Comparison of ENCODE assay signal across 20 cellular contexts in the genomic region with DNA sequence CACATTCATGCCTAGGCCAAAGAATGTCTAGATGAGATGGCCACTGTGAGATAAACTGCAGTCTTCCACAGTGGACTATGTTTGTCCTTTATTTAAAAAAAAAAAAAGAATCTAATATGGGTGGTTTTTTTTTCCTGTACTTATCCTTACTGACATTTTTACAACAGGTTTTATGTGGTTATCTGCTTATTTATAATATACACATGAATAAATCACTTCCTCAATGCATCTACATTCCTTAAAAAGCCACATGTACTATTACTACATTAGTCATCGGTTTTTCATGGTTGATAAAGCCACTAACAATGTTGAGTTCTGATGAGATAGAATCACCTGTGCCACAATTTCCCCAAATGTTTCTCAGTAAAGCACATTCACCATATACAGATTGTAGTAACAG.
DNase-seq lines count a peak whose midpoint lies in the region; ATAC-seq and TF ChIP-seq lines count a peak whose summit lies in the region.
"Had no signal": no experiment of that assay in that cellular context is flagged by ENCODE, and none has a peak within 500 bp of the region (broad histone marks: within the 10 kb centered on the region; RNA-seq: fewer than 3 reads in every experiment).

No MANE protein-coding gene starts in this region.

- H2AFZ ChIP-seq in ACC112 (ENCODE audit: low read length, unreplicated experiment): peak overlapping the region; percentile 21

- H3K4me1 Mint-ChIP-seq in HFFc6 (ENCODE audit: low read depth): peaks cover 88% of the 10 kb centered on the region

- ATAC-seq in SK-N-SH treated with all-trans-retinoic acid at 6 μM for 48 hours: no peak; the same call in 2 of the 3 replicates
- ATAC-seq in GM19467 (IDR thresholded peaks at IDR 0.05; ENCODE audit: unreplicated experiment): no peak
- no peak for ATAC-seq in HG02852 (IDR thresholded peaks at IDR 0.05; ENCODE audit: unreplicated experiment)

- WGBS in lower leg skin, 2 donors: 73 to 81% methylated on average over 1 of the region's 1 CpG

- no peak overlapping the region for H3K4me3 Mint-ChIP-seq in HFFc6
- H3K4me3 Mint-ChIP-seq: activated naive CD8-positive, alpha-beta T cell treated with anti-CD3 and anti-CD28 coated beads, Interleukin-2, amount 10 ng/mL, durations not matched to agents 7 days and 5 days; activated T-helper 1 cell treated with anti-CD3 and anti-CD28 coated beads, Interleukin-12 subunit alpha, Interleukin-12 subunit beta, Interleukin-2, Interleukin-4 antibody, amounts not matched to agents 30 ng/mL and 10 ng/mL and 1 ng/mL, durations not matched to agents 14 hours and 24 hours and 36 hours had no signal

- TF ChIP-seq CTCF in HFFc6 (IDR thresholded peaks at IDR 0.05) (no peak), fibroblast of the aortic adventitia (IDR thresholded peaks at IDR 0.05; ENCODE audit: insufficient read depth, low read length) (no peak), coronary artery (IDR thresholded peaks at IDR 0.05) (no peak), lower leg skin (IDR thresholded peaks at IDR 0.05) (no peak)

- H3K4me3 ChIP-seq in ACC112 (ENCODE audit: low read depth, low read length) (no peak overlapping the region), fibroblast of the aortic adventitia (ENCODE audit: low read depth, low read length) (no peak overlapping the region), coronary artery (no peak overlapping the region), lower leg skin (ENCODE audit: low read depth, poor library complexity, severe bottlenecking) (no peak overlapping the region)
- H3K4me3 ChIP-seq: spleen, thoracic aorta had no signal

- no peak overlapping the region for H3K27ac ChIP-seq in ACC112 (ENCODE audit: low read depth, low read length)
- no peak overlapping the region for H3K27ac ChIP-seq in coronary artery
- H3K27ac ChIP-seq: spleen, thoracic aorta had no signal

- intact Hi-C loops in lower leg skin (cut with DNase I; ENCODE audit: low total_unique reads): no loop called here

- peak overlapping the region; percentile 53 for H3K27ac Mint-ChIP-seq in HFFc6
- H3K27ac Mint-ChIP-seq: activated naive CD8-positive, alpha-beta T cell treated with anti-CD3 and anti-CD28 coated beads, Interleukin-2, amount 10 ng/mL, durations not matched to agents 7 days and 5 days; activated T-helper 1 cell treated with anti-CD3 and anti-CD28 coated beads, Interleukin-12 subunit alpha, Interleukin-12 subunit beta, Interleukin-2, Interleukin-4 antibody, amounts not matched to agents 30 ng/mL and 10 ng/mL and 1 ng/mL, durations not matched to agents 14 hours and 24 hours and 36 hours had no signal

- no peaks in the 10 kb centered on the region for H3K79me2 ChIP-seq in ACC112 (ENCODE audit: control insufficient read depth, insufficient read depth, low read length, unreplicated experiment)

- H3K36me3 Mint-ChIP-seq in HFFc6 (ENCODE audit: low read depth): peaks cover 22% of the 10 kb centered on the region
- H3K36me3 Mint-ChIP-seq: activated naive CD8-positive, alpha-beta T cell treated with anti-CD3 and anti-CD28 coated beads, Interleukin-2, amount 10 ng/mL, durations not matched to agents 7 days and 5 days had no signal

- no peaks in the 10 kb centered on the region for H3K36me3 ChIP-seq in ACC112 (ENCODE audit: insufficient read depth, low read length)
- H3K36me3 ChIP-seq: spleen, thoracic aorta had no signal

- peak; percentile 76 for DNase-seq in HFFc6
- DNase-seq in fibroblast of the aortic adventitia (ENCODE audit: low read depth): peak; percentile 38
- no peak for DNase-seq in coronary artery (ENCODE audit: low spot score)
- no peak for DNase-seq in lower leg skin (ENCODE audit: low spot score in 2 of 2)
- DNase-seq: activated CD4-positive, CD25-positive, alpha-beta regulatory T cell treated with anti-CD3 and anti-CD28 coated beads, Interleukin-2, amount 50 U/mL, for 72 hours; activated naive CD8-positive, alpha-beta T cell treated with anti-CD3 and anti-CD28 coated beads, Interleukin-2, amount 10 ng/mL, durations not matched to agents 7 days and 5 days; DMS153; effector CD8-positive, alpha-beta T cell; GOT3; hypothalamus; midbrain; NCI-H2029; spleen; T-helper 9 cell had no signal

- H3K27me3 ChIP-seq in ACC112 (ENCODE audit: insufficient read depth, low read length): no peaks in the 10 kb centered on the region
- H3K27me3 ChIP-seq: spleen had no signal

- peaks cover 38% of the 10 kb centered on the region for H3K4me1 ChIP-seq in ACC112 (ENCODE audit: control insufficient read depth, insufficient read depth, low read length, unreplicated experiment)
- H3K4me1 ChIP-seq: spleen had no signal

- H3K27me3 Mint-ChIP-seq in HFFc6 (ENCODE audit: insufficient read depth): no peaks in the 10 kb centered on the region

- no peak for TF ChIP-seq POLR2A in lower leg skin (IDR thresholded peaks at IDR 0.05)

- H3K9me3 Mint-ChIP-seq in HFFc6: no peaks in the 10 kb centered on the region
- H3K9me3 Mint-ChIP-seq: activated T-helper 1 cell treated with anti-CD3 and anti-CD28 coated beads, Interleukin-12 subunit alpha, Interleukin-12 subunit beta, Interleukin-2, Interleukin-4 antibody, amounts not matched to agents 30 ng/mL and 10 ng/mL and 1 ng/mL, durations not matched to agents 14 hours and 24 hours and 36 hours had no signal

TF ChIP-seq in SK-N-SH treated with all-trans-retinoic acid at 6 μM for 48 hours, 23 proteins besides CTCF, POLR2A, EP300 and RAD21:
- 0 out of 2 replicates have a peak, but pooled peaks have one; percentile 10 for TF ChIP-seq ISL1 (CRISPR knock-in tag; IDR thresholded peaks at IDR 0.05)
- TF ChIP-seq CSDC2 (CRISPR knock-in tag; IDR thresholded peaks at IDR 0.05): no peak

Comparison
In these comparisons a context has a peak if more than half of its experiments do, and no peak if none do; other contexts are left out.
1. DNase-seq: peak in HFFc6 (single experiment) and fibroblast of the aortic adventitia (single experiment); none in coronary artery (single experiment) and lower leg skin (0 of 2).